In the genomic region with DNA sequence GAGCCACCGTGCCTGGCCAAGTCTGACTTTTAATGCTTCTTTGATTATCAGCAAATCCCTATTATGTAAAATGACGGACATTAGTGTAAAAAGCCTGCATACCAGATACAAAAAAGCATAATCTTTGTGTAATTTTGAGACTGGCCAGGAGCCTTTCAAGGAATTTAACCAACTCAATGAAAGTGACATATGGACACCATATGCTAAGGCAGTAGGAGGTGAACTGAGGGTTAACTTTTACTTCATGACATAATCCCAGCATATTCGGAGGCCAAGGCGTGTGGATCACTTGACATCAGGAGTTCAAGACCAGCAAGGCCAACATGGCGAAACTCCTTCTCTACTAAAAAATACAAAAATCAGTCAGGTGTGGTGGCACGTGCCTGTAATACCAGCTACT, we compare ENCODE assay signal across 1 cellular context.
TF ChIP-seq lines count a peak whose summit lies in the region.

No MANE protein-coding gene starts in this region.

TF ChIP-seq in GM23338, 12 proteins besides CTCF, POLR2A, EP300 and RAD21 (continued from another document):
- TF ChIP-seq, protein P1, sequence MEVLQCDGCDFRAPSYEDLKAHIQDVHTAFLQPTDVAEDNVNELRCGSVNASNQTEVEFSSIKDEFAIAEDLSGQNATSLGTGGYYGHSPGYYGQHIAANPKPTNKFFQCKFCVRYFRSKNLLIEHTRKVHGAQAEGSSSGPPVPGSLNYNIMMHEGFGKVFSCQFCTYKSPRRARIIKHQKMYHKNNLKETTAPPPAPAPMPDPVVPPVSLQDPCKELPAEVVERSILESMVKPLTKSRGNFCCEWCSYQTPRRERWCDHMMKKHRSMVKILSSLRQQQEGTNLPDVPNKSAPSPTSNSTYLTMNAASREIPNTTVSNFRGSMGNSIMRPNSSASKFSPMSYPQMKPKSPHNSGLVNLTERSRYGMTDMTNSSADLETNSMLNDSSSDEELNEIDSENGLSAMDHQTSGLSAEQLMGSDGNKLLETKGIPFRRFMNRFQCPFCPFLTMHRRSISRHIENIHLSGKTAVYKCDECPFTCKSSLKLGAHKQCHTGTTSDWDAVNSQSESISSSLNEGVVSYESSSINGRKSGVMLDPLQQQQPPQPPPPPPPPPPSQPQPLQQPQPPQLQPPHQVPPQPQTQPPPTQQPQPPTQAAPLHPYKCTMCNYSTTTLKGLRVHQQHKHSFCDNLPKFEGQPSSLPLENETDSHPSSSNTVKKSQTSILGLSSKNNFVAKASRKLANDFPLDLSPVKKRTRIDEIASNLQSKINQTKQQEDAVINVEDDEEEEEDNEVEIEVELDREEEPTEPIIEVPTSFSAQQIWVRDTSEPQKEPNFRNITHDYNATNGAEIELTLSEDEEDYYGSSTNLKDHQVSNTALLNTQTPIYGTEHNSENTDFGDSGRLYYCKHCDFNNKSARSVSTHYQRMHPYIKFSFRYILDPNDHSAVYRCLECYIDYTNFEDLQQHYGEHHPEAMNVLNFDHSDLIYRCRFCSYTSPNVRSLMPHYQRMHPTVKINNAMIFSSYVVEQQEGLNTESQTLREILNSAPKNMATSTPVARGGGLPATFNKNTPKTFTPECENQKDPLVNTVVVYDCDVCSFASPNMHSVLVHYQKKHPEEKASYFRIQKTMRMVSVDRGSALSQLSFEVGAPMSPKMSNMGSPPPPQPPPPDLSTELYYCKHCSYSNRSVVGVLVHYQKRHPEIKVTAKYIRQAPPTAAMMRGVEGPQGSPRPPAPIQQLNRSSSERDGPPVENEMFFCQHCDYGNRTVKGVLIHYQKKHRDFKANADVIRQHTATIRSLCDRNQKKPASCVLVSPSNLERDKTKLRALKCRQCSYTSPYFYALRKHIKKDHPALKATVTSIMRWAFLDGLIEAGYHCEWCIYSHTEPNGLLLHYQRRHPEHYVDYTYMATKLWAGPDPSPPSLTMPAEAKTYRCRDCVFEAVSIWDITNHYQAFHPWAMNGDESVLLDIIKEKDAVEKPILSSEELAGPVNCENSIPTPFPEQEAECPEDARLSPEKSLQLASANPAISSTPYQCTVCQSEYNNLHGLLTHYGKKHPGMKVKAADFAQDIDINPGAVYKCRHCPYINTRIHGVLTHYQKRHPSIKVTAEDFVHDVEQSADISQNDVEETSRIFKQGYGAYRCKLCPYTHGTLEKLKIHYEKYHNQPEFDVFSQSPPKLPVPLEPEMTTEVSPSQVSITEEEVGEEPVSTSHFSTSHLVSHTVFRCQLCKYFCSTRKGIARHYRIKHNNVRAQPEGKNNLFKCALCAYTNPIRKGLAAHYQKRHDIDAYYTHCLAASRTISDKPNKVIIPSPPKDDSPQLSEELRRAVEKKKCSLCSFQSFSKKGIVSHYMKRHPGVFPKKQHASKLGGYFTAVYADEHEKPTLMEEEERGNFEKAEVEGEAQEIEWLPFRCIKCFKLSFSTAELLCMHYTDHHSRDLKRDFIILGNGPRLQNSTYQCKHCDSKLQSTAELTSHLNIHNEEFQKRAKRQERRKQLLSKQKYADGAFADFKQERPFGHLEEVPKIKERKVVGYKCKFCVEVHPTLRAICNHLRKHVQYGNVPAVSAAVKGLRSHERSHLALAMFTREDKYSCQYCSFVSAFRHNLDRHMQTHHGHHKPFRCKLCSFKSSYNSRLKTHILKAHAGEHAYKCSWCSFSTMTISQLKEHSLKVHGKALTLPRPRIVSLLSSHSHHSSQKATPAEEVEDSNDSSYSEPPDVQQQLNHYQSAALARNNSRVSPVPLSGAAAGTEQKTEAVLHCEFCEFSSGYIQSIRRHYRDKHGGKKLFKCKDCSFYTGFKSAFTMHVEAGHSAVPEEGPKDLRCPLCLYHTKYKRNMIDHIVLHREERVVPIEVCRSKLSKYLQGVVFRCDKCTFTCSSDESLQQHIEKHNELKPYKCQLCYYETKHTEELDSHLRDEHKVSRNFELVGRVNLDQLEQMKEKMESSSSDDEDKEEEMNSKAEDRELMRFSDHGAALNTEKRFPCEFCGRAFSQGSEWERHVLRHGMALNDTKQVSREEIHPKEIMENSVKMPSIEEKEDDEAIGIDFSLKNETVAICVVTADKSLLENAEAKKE (CRISPR knock-in tag; IDR thresholded peaks at IDR 0.05) = no peak
- TF ChIP-seq POLR2AphosphoS5 (IDR thresholded peaks at IDR 0.05; ENCODE audit: low read depth) (no peak), JUNB (IDR thresholded peaks at IDR 0.05; ENCODE audit: unreplicated experiment) (no peak)
- TF ChIP-seq, protein P2, sequence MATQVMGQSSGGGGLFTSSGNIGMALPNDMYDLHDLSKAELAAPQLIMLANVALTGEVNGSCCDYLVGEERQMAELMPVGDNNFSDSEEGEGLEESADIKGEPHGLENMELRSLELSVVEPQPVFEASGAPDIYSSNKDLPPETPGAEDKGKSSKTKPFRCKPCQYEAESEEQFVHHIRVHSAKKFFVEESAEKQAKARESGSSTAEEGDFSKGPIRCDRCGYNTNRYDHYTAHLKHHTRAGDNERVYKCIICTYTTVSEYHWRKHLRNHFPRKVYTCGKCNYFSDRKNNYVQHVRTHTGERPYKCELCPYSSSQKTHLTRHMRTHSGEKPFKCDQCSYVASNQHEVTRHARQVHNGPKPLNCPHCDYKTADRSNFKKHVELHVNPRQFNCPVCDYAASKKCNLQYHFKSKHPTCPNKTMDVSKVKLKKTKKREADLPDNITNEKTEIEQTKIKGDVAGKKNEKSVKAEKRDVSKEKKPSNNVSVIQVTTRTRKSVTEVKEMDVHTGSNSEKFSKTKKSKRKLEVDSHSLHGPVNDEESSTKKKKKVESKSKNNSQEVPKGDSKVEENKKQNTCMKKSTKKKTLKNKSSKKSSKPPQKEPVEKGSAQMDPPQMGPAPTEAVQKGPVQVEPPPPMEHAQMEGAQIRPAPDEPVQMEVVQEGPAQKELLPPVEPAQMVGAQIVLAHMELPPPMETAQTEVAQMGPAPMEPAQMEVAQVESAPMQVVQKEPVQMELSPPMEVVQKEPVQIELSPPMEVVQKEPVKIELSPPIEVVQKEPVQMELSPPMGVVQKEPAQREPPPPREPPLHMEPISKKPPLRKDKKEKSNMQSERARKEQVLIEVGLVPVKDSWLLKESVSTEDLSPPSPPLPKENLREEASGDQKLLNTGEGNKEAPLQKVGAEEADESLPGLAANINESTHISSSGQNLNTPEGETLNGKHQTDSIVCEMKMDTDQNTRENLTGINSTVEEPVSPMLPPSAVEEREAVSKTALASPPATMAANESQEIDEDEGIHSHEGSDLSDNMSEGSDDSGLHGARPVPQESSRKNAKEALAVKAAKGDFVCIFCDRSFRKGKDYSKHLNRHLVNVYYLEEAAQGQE (IDR thresholded peaks at IDR 0.05; ENCODE audit: unreplicated experiment) = no peak
